In genomic region chr2:172109670-172110421, GRCh38 we compare ENCODE assay signal across 2 cellular contexts.
TF ChIP-seq lines count a peak whose summit lies in the region.

No MANE protein-coding gene starts in this region.

TF ChIP-seq in endothelial cell of umbilical vein, 7 proteins besides CTCF, POLR2A, EP300 and RAD21:
- TF ChIP-seq EZH2 (IDR thresholded peaks at IDR 0.05; ENCODE audit: borderline replicate concordance, low read depth, low read length, severe bottlenecking) (no peak), POLR2AphosphoS5 (IDR thresholded peaks at IDR 0.05; ENCODE audit: insufficient read depth, low read depth, low read length) (no peak), MAX (IDR thresholded peaks at IDR 0.05; ENCODE audit: insufficient read depth, insufficient read length) (no peak), FOS (IDR thresholded peaks at IDR 0.05; ENCODE audit: borderline replicate concordance, insufficient read depth, low read length) (no peak), GATA2 (IDR thresholded peaks at IDR 0.05; ENCODE audit: insufficient read depth, insufficient read length, low read depth, low read length) (no peak), MYC (IDR thresholded peaks at IDR 0.05; ENCODE audit: low read depth, low read length) (no peak), JUN (IDR thresholded peaks at IDR 0.05; ENCODE audit: borderline replicate concordance, insufficient read depth, insufficient read length, low read depth) (no peak)

TF ChIP-seq in HepG2, 621 proteins besides CTCF, POLR2A, EP300 and RAD21 (continues in another document):
- TF ChIP-seq MED1 (CRISPR knock-in tag; IDR thresholded peaks at IDR 0.05) (no peak), THYN1 (CRISPR knock-in tag; IDR thresholded peaks at IDR 0.05; ENCODE audit: borderline replicate concordance, low read depth) (no peak), ATAD3A (CRISPR knock-in tag; IDR thresholded peaks at IDR 0.05) (no peak), ZNF180 (CRISPR knock-in tag; IDR thresholded peaks at IDR 0.05; ENCODE audit: borderline replicate concordance, low read depth) (no peak), NR2F1 (CRISPR knock-in tag; IDR thresholded peaks at IDR 0.05) (no peak), SNAI1 (CRISPR knock-in tag; IDR thresholded peaks at IDR 0.05; ENCODE audit: borderline replicate concordance) (no peak), IKZF5 (CRISPR knock-in tag; IDR thresholded peaks at IDR 0.05) (no peak), TBX2 (CRISPR knock-in tag; IDR thresholded peaks at IDR 0.05; ENCODE audit: borderline replicate concordance) (no peak), GTF3A (CRISPR knock-in tag; conservative IDR thresholded peaks at IDR 0.05) (no peak), CSRNP1 (CRISPR knock-in tag; IDR thresholded peaks at IDR 0.05) (peak; percentile 64; the same call in 1 of the 2 replicates), PPARG (CRISPR knock-in tag; conservative IDR thresholded peaks at IDR 0.05) (no peak), ZBTB44 (CRISPR knock-in tag; IDR thresholded peaks at IDR 0.05) (no peak), PHF8 (CRISPR knock-in tag; IDR thresholded peaks at IDR 0.05) (peak; percentile 33; the same call in 1 of the 2 replicates), SNRNP70 (IDR thresholded peaks at IDR 0.05; ENCODE audit: low read depth, low read length) (no peak), MIER2 (CRISPR knock-in tag; IDR thresholded peaks at IDR 0.05) (no peak), ZNF12 (CRISPR knock-in tag; IDR thresholded peaks at IDR 0.05) (no peak), GFI1 (CRISPR knock-in tag; IDR thresholded peaks at IDR 0.05; ENCODE audit: borderline replicate concordance) (no peak), RARG (CRISPR knock-in tag; IDR thresholded peaks at IDR 0.05; ENCODE audit: low read depth) (no peak), ZNF33B (CRISPR knock-in tag; IDR thresholded peaks at IDR 0.05) (no peak), ZNF383 (CRISPR knock-in tag; IDR thresholded peaks at IDR 0.05; ENCODE audit: borderline replicate concordance) (no peak), HNRNPLL (IDR thresholded peaks at IDR 0.05; ENCODE audit: low read depth, low read length, poor library complexity, severe bottlenecking) (peak; percentile 53), MYPOP (CRISPR knock-in tag; IDR thresholded peaks at IDR 0.05) (no peak), ZBTB21 (CRISPR knock-in tag; IDR thresholded peaks at IDR 0.05) (no peak), ZBTB43 (CRISPR knock-in tag; conservative IDR thresholded peaks at IDR 0.05) (no peak), ADNP (CRISPR knock-in tag; IDR thresholded peaks at IDR 0.05) (no peak), ZNF101 (CRISPR knock-in tag; IDR thresholded peaks at IDR 0.05; ENCODE audit: borderline replicate concordance, low read depth) (no peak), ZBTB39 (CRISPR knock-in tag; IDR thresholded peaks at IDR 0.05) (no peak), ZNF761 (CRISPR knock-in tag; conservative IDR thresholded peaks at IDR 0.05) (no peak), ZNF274 (CRISPR knock-in tag; IDR thresholded peaks at IDR 0.05) (0 out of 2 replicates have a peak, but pooled peaks have one; percentile 33), ZNF335 (CRISPR knock-in tag; IDR thresholded peaks at IDR 0.05) (no peak), TEAD3 (CRISPR knock-in tag; optimal IDR thresholded peaks at IDR 0.05; ENCODE audit: borderline replicate concordance) (peak; percentile 38), ESRRA (CRISPR knock-in tag; IDR thresholded peaks at IDR 0.05; ENCODE audit: low read depth) (no peak), FUBP1 (CRISPR knock-in tag; IDR thresholded peaks at IDR 0.05; ENCODE audit: borderline replicate concordance) (no peak), MEIS1 (CRISPR knock-in tag; IDR thresholded peaks at IDR 0.05; ENCODE audit: borderline replicate concordance) (no peak), CBX5 (CRISPR knock-in tag; IDR thresholded peaks at IDR 0.05; ENCODE audit: borderline replicate concordance) (no peak), SMARCE1 (IDR thresholded peaks at IDR 0.05; ENCODE audit: borderline replicate concordance) (no peak), ZBTB34 (CRISPR knock-in tag; IDR thresholded peaks at IDR 0.05) (0 out of 2 replicates have a peak, but pooled peaks have one; percentile 57), MNT (IDR thresholded peaks at IDR 0.05) (no peak), FOXA1 (IDR thresholded peaks at IDR 0.05) (no peak), FOXA1 (CRISPR knock-in tag; IDR thresholded peaks at IDR 0.05) (0 out of 2 replicates have a peak, but pooled peaks have one; percentile 8), CEBPB (IDR thresholded peaks at IDR 0.05; ENCODE audit: borderline replicate concordance, low read depth, low read length) (no peak), KLF15 (CRISPR knock-in tag; IDR thresholded peaks at IDR 0.05; ENCODE audit: borderline replicate concordance) (no peak), TBP (CRISPR knock-in tag; IDR thresholded peaks at IDR 0.05) (no peak), ZSCAN20 (CRISPR knock-in tag; IDR thresholded peaks at IDR 0.05; ENCODE audit: borderline replicate concordance) (no peak), ARID2 (CRISPR knock-in tag; IDR thresholded peaks at IDR 0.05; ENCODE audit: borderline replicate concordance) (no peak), KMT2B (CRISPR knock-in tag; IDR thresholded peaks at IDR 0.05) (no peak), ZNF574 (CRISPR knock-in tag; IDR thresholded peaks at IDR 0.05) (no peak)
